Comparison of ENCODE assay signal across 1 cellular context in genomic region chr2:176709541-176709951, GRCh38.
TF ChIP-seq lines count a peak whose summit lies in the region.

No MANE protein-coding gene starts in this region.

TF ChIP-seq in WTC11, 78 proteins besides CTCF, POLR2A, EP300 and RAD21 (continued from another document):
- TF ChIP-seq ATF2 (CRISPR knock-in tag; IDR thresholded peaks at IDR 0.05; ENCODE audit: borderline replicate concordance, low read depth) (no peak), ZBTB21 (CRISPR knock-in tag; IDR thresholded peaks at IDR 0.05; ENCODE audit: borderline replicate concordance) (no peak), IRF2 (CRISPR knock-in tag; IDR thresholded peaks at IDR 0.05; ENCODE audit: borderline replicate concordance, low read depth) (no peak), ESRRA (CRISPR knock-in tag; IDR thresholded peaks at IDR 0.05; ENCODE audit: borderline replicate concordance) (no peak), E2F1 (CRISPR knock-in tag; IDR thresholded peaks at IDR 0.05) (no peak), SMAD4 (CRISPR knock-in tag; IDR thresholded peaks at IDR 0.05) (no peak), JUN (CRISPR knock-in tag; IDR thresholded peaks at IDR 0.05) (no peak)
